8 cellular contexts compared by ENCODE assay signal in the genomic region with DNA sequence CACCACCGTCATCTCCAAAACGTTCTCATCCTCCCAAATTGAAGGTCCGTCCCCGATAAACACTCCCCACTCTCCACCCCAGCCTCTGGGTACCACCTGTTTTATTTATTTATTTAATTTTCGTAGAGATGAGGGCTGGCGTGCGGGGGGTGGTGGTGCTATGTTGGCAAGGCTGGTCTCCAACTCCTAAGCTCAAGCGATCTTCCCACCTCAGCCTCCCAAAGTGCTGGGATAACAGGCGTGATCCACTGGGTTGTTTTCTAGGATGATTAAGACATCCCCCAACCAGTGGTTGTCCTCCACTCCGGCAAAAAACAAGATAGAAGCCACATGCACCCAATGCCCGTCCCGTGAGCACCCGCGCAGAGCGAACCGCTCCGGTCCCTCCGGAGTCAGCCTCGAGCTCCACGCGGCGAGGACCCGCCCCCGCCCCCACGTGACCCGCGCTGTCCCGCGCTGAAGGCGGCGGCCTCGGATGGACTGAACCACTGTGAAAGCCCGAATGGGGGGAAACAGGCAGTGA. TPM values are rescaled to one million over a fixed set of nuclear protein-coding genes. Genes with fewer than 3 reads are reported as not detected.
DNase-seq lines count a peak whose midpoint lies in the region; ATAC-seq and TF ChIP-seq lines count a peak whose summit lies in the region.

No MANE protein-coding gene starts in this region.

- DNase-seq in GM10266 (ENCODE audit: extremely low spot score) (peak; percentile 95), GM23338 (ENCODE audit: low spot score) (peak; percentile 89), LHCN-M2 (ENCODE audit: low read depth) (peak; percentile 91), SW480 (ENCODE audit: low spot score) (peak; percentile 92), hypothalamus (lab: John Stamatoyannopoulos, UW) (peak in 39 of 51 donors; percentile 61 to 99 (median 86)), sigmoid colon (peak; percentile 94), cerebellar cortex (ENCODE audit: low spot score) (no peak)

- H3K4me3 Mint-ChIP-seq in GM23338, result peak overlapping the region; percentile 95

- TF ChIP-seq EP300 in sigmoid colon (IDR thresholded peaks at IDR 0.05), result no peak

- H3F3A ChIP-seq in GM23338 (replicated peaks; ENCODE audit: low read depth), result peaks cover 23% of the 10 kb centered on the region

- peaks cover 30% of the 10 kb centered on the region for H4K20me1 ChIP-seq in GM23338 (replicated peaks; ENCODE audit: insufficient read depth)

- H3K9me2 ChIP-seq in GM23338 (ENCODE audit: insufficient read depth), result no peaks in the 10 kb centered on the region

- no peaks in the 10 kb centered on the region for H3K9me3 ChIP-seq in sigmoid colon

- peaks cover 14% of the 10 kb centered on the region for H3K27me3 Mint-ChIP-seq in GM23338 (ENCODE audit: insufficient read depth, low read depth, poor library complexity)

- peak overlapping the region; percentile 72 for H2AFZ ChIP-seq in GM23338

- H3K4me1 ChIP-seq in GM23338 (ENCODE audit: insufficient read depth) (peaks cover 22% of the 10 kb centered on the region), sigmoid colon (peaks cover 0 to 45% (median 40%) of the 10 kb centered on the region in 4 donors)

- H3K27ac ChIP-seq in GM23338 (ENCODE audit: low read depth) (peak overlapping the region; percentile 96), angular gyrus (ENCODE audit: low read depth, low read length) (peak overlapping the region; percentile 100), sigmoid colon (peak overlapping the region; percentile 92 to 99 (median 98))

- H3K4me2 ChIP-seq in GM23338, result peak overlapping the region; percentile 80

- no peaks in the 10 kb centered on the region for H3K9me3 Mint-ChIP-seq in GM23338

- 1 to 4% methylated on average over 33 of the region's 33 CpGs for WGBS in sigmoid colon, 2 donors

- ATAC-seq in GM23338, result peak; percentile 74

- H3K27me3 ChIP-seq in GM23338 (ENCODE audit: insufficient read depth), result no peaks in the 10 kb centered on the region
- H3K27me3 ChIP-seq in sigmoid colon, result no peaks in the 10 kb centered on the region

- H3K36me3 ChIP-seq in GM23338 (ENCODE audit: insufficient read depth) (peaks cover 26% of the 10 kb centered on the region), sigmoid colon (peaks cover 0 to 9% (median 0%) of the 10 kb centered on the region in 4 donors)

- peak overlapping the region; percentile 100 for H3K27ac Mint-ChIP-seq in GM23338

- peaks cover 46% of the 10 kb centered on the region for H3K36me3 Mint-ChIP-seq in GM23338 (ENCODE audit: low read depth)

- peaks cover 85% of the 10 kb centered on the region for H3K79me2 ChIP-seq in GM23338 (replicated peaks; ENCODE audit: insufficient read depth)

- H3K4me3 ChIP-seq in GM23338 (peak overlapping the region; percentile 58), sigmoid colon (peak overlapping the region; percentile 88 to 100 (median 98))

- H3K4me1 Mint-ChIP-seq in GM23338, result peaks cover 11% of the 10 kb centered on the region

- peak in 1 of 2 donors; percentile 27 for TF ChIP-seq POLR2A in sigmoid colon (IDR thresholded peaks at IDR 0.05)

- TF ChIP-seq CTCF in GM10266 (IDR thresholded peaks at IDR 0.05; ENCODE audit: control insufficient read depth, insufficient read depth, low read depth, missing control alignments) (no peak), GM23338 (conservative IDR thresholded peaks at IDR 0.05; ENCODE audit: low read depth in 2 of 2) (no peak), sigmoid colon (IDR thresholded peaks at IDR 0.05) (no peak)

- intact Hi-C loops in sigmoid colon (cut with DNase I), result loop anchor here (2.0 to 10.0 kb wide), 5 partner anchors 49 to 781 kb away; a partner anchor contains a TSS

TF ChIP-seq in GM23338, 12 proteins besides CTCF, POLR2A, EP300 and RAD21 (continues in another document):
- TF ChIP-seq, protein P1, sequence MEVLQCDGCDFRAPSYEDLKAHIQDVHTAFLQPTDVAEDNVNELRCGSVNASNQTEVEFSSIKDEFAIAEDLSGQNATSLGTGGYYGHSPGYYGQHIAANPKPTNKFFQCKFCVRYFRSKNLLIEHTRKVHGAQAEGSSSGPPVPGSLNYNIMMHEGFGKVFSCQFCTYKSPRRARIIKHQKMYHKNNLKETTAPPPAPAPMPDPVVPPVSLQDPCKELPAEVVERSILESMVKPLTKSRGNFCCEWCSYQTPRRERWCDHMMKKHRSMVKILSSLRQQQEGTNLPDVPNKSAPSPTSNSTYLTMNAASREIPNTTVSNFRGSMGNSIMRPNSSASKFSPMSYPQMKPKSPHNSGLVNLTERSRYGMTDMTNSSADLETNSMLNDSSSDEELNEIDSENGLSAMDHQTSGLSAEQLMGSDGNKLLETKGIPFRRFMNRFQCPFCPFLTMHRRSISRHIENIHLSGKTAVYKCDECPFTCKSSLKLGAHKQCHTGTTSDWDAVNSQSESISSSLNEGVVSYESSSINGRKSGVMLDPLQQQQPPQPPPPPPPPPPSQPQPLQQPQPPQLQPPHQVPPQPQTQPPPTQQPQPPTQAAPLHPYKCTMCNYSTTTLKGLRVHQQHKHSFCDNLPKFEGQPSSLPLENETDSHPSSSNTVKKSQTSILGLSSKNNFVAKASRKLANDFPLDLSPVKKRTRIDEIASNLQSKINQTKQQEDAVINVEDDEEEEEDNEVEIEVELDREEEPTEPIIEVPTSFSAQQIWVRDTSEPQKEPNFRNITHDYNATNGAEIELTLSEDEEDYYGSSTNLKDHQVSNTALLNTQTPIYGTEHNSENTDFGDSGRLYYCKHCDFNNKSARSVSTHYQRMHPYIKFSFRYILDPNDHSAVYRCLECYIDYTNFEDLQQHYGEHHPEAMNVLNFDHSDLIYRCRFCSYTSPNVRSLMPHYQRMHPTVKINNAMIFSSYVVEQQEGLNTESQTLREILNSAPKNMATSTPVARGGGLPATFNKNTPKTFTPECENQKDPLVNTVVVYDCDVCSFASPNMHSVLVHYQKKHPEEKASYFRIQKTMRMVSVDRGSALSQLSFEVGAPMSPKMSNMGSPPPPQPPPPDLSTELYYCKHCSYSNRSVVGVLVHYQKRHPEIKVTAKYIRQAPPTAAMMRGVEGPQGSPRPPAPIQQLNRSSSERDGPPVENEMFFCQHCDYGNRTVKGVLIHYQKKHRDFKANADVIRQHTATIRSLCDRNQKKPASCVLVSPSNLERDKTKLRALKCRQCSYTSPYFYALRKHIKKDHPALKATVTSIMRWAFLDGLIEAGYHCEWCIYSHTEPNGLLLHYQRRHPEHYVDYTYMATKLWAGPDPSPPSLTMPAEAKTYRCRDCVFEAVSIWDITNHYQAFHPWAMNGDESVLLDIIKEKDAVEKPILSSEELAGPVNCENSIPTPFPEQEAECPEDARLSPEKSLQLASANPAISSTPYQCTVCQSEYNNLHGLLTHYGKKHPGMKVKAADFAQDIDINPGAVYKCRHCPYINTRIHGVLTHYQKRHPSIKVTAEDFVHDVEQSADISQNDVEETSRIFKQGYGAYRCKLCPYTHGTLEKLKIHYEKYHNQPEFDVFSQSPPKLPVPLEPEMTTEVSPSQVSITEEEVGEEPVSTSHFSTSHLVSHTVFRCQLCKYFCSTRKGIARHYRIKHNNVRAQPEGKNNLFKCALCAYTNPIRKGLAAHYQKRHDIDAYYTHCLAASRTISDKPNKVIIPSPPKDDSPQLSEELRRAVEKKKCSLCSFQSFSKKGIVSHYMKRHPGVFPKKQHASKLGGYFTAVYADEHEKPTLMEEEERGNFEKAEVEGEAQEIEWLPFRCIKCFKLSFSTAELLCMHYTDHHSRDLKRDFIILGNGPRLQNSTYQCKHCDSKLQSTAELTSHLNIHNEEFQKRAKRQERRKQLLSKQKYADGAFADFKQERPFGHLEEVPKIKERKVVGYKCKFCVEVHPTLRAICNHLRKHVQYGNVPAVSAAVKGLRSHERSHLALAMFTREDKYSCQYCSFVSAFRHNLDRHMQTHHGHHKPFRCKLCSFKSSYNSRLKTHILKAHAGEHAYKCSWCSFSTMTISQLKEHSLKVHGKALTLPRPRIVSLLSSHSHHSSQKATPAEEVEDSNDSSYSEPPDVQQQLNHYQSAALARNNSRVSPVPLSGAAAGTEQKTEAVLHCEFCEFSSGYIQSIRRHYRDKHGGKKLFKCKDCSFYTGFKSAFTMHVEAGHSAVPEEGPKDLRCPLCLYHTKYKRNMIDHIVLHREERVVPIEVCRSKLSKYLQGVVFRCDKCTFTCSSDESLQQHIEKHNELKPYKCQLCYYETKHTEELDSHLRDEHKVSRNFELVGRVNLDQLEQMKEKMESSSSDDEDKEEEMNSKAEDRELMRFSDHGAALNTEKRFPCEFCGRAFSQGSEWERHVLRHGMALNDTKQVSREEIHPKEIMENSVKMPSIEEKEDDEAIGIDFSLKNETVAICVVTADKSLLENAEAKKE (CRISPR knock-in tag; IDR thresholded peaks at IDR 0.05), result no peak
- TF ChIP-seq POLR2AphosphoS5 (IDR thresholded peaks at IDR 0.05; ENCODE audit: low read depth), result peak; percentile 93

RNA-seq across cellular contexts. Expression of a gene that starts 0.9 kb away (rescaled TPM):
- total RNA-seq in GM23338 (2014; rRNA removed; shearing (Covaris generic)), result 323 and 355 TPM in 2 replicates
- polyA plus RNA-seq in GM23338 (2016; fragmentation: Nextera tagmentation; extraction: Ambion mirVana) (106 and 113 TPM in 2 replicates), sigmoid colon (100 to 1,000 TPM in 1 of 3 donors, 10 to 100 TPM in 2; 37.9 to 107 (median 47.4) TPM)
- total RNA-seq in LHCN-M2 (2014; rRNA removed) (281 and 293 TPM in 2 replicates), sigmoid colon (100 to 1,000 TPM in 2 of 4 donors, 10 to 100 TPM in 2; 89.2 to 125 (median 103) TPM)
- 195 TPM for polyA plus RNA-seq in LHCN-M2 (2012)

RNA-seq across cellular contexts. Expression of a gene that starts 39.5 kb away (rescaled TPM):
- total RNA-seq in GM23338 (2014; rRNA removed; shearing (Covaris generic)), result 15.6 and 44.3 TPM in 2 replicates
- polyA plus RNA-seq in GM23338 (2016; fragmentation: Nextera tagmentation; extraction: Ambion mirVana) (49.1 and 50.9 TPM in 2 replicates), sigmoid colon (10 to 100 TPM in 2 of 3 donors, 1 to 10 TPM in 1; 7.2 to 23.1 (median 10.2) TPM)
- total RNA-seq in LHCN-M2 (2014; rRNA removed) (26.0 and 27.7 TPM in 2 replicates), sigmoid colon (10 to 100 TPM in 2 of 4 donors, 1 to 10 TPM in 2; 5.3 to 14.0 (median 8.5) TPM)
- polyA plus RNA-seq in LHCN-M2 (2012), result 83.1 TPM

RNA-seq across cellular contexts. Expression of a gene that starts 49.7 kb away (rescaled TPM):
- total RNA-seq in GM23338 (2014; rRNA removed; shearing (Covaris generic)), result 10.1 and 12.0 TPM in 2 replicates
- polyA plus RNA-seq in GM23338 (2016; fragmentation: Nextera tagmentation; extraction: Ambion mirVana) (13.9 and 14.6 TPM in 2 replicates), sigmoid colon (10 to 100 TPM in 1 of 3 donors, 1 to 10 TPM in 2; 1.2 to 11.9 (median 3.2) TPM)
- total RNA-seq in LHCN-M2 (2014; rRNA removed) (9.6 and 11.4 TPM in 2 replicates), sigmoid colon (10 to 100 TPM in 3 of 4 donors, 1 to 10 TPM in 1; 7.5 to 10.9 (median 10.4) TPM)
- polyA plus RNA-seq in LHCN-M2 (2012), result 12.4 TPM
